8 cellular contexts compared by ENCODE assay signal in genomic region chr6:75602164-75602896, GRCh38. TPM values are rescaled to one million over a fixed set of nuclear protein-coding genes. Genes with fewer than 3 reads are reported as not detected.
DNase-seq lines count a peak whose midpoint lies in the region; ATAC-seq, FAIRE-seq and TF ChIP-seq lines count a peak whose summit lies in the region.

No MANE protein-coding gene starts in this region.

- FAIRE-seq in urothelium cell line (lab: Jason Lieb, UNC), result no peak

- H3K27me3 ChIP-seq in psoas muscle (ENCODE audit: insufficient read depth in 3 of 3, low read length in 2 of 3), result no peaks in the 10 kb centered on the region

- WGBS in psoas muscle, 3 donors, result 0 to 1% (median 1%) methylated on average over 48 to 75 of the region's 75 CpGs

- H3K27ac ChIP-seq in RWPE1 (peak overlapping the region; percentile 93), psoas muscle (peak overlapping the region; percentile 98)

- H3K27ac Mint-ChIP-seq in activated naive CD4-positive, alpha-beta T cell treated with anti-CD3 and anti-CD28 coated beads, Interleukin-2, amount 10 ng/mL, durations not matched to agents 7 days and 5 days, result peak overlapping the region; percentile 96

- POLR2A ChIA-PET in RWPE1 (lab: Yijun Ruan, JAX; ENCODE audit: low non-redundant PET), result no interaction called here

- H3K4me1 Mint-ChIP-seq in activated naive CD4-positive, alpha-beta T cell treated with anti-CD3 and anti-CD28 coated beads, Interleukin-2, amount 10 ng/mL, durations not matched to agents 7 days and 5 days, result peaks cover 52% of the 10 kb centered on the region

- peaks cover 20% of the 10 kb centered on the region for H3K36me3 Mint-ChIP-seq in activated naive CD4-positive, alpha-beta T cell treated with anti-CD3 and anti-CD28 coated beads, Interleukin-2, amount 10 ng/mL, durations not matched to agents 7 days and 5 days

- TF ChIP-seq CTCF in RWPE1 (conservative IDR thresholded peaks at IDR 0.05; ENCODE audit: low read depth) (no peak), psoas muscle (IDR thresholded peaks at IDR 0.05) (no peak)

- peak overlapping the region; percentile 76 for H3K4me3 ChIP-seq in psoas muscle

- H3K4me1 ChIP-seq in psoas muscle, result peaks cover 25% of the 10 kb centered on the region

- H3K9me3 ChIP-seq in psoas muscle, result no peaks in the 10 kb centered on the region

- H3K4me3 Mint-ChIP-seq in activated naive CD4-positive, alpha-beta T cell treated with anti-CD3 and anti-CD28 coated beads, Interleukin-2, amount 10 ng/mL, durations not matched to agents 7 days and 5 days, result peak overlapping the region; percentile 97

- ATAC-seq in GM19324 (IDR thresholded peaks at IDR 0.05; ENCODE audit: low FRiP score, unreplicated experiment) (peak; percentile 48), HG03439 (IDR thresholded peaks at IDR 0.05; ENCODE audit: unreplicated experiment) (peak; percentile 40), psoas muscle (peak; percentile 73 to 82 (median 74))

- CTCF ChIA-PET in RWPE1 (lab: Yijun Ruan, JAX), result no interaction called here
- CTCF ChIA-PET in activated naive CD4-positive, alpha-beta T cell treated with anti-CD3 and anti-CD28 coated beads, Interleukin-2, amount 10 ng/mL, durations not matched to agents 7 days and 5 days (lab: Charles Lee), result interaction anchor here (1.2 kb wide), 1 partner anchor 11 kb away, joined by 5 read pairs; no protein-coding TSS in a partner anchor

- H3K36me3 ChIP-seq in psoas muscle (ENCODE audit: insufficient read depth in 1 of 2, low read depth in 1 of 2), result no peaks in the 10 kb centered on the region

- H3K27me3 Mint-ChIP-seq in activated naive CD4-positive, alpha-beta T cell treated with anti-CD3 and anti-CD28 coated beads, Interleukin-2, amount 10 ng/mL, durations not matched to agents 7 days and 5 days, result no peaks in the 10 kb centered on the region

- DNase-seq in CD1c-positive myeloid dendritic cell (ENCODE audit: extremely low spot score), result peak; percentile 92
- DNase-seq in RWPE1 (ENCODE audit: low spot score), result peak; percentile 13
- DNase-seq in activated naive CD4-positive, alpha-beta T cell treated with anti-CD3 and anti-CD28 coated beads, Interleukin-2, amount 10 ng/mL, durations not matched to agents 7 days and 5 days, result peak; percentile 68
- DNase-seq in cardiac septum (ENCODE audit: low spot score), result peak; percentile 80
- peak; percentile 53 to 72 for DNase-seq in psoas muscle
- DNase-seq in urothelium cell line (ENCODE audit: low spot score), result peak; percentile 39

- intact Hi-C loops in cardiac septum (cut with DNase I) (loop anchor here (5.0 kb wide), 2 partner anchors 145 to 320 kb away; partner anchors contain the start of genes MYO6 and TMEM30A), psoas muscle (cut with DNase I) (loop anchor here in 1 of 2 donors (10.0 kb wide), 2 partner anchors 228 to 318 kb away; partner anchors contain the start of gene TMEM30A)

- H3K9me3 Mint-ChIP-seq in activated naive CD4-positive, alpha-beta T cell treated with anti-CD3 and anti-CD28 coated beads, Interleukin-2, amount 10 ng/mL, durations not matched to agents 7 days and 5 days, result no peaks in the 10 kb centered on the region

RNA-seq across cellular contexts. Expression of gene SENP6, which starts 0.7 kb away (rescaled TPM):
- total RNA-seq in cardiac septum (68.0 TPM), psoas muscle (10 to 100 TPM; 51.5 to 69.5 (median 63.8) TPM)
- 10 to 100 TPM; 17.6 to 44.8 (median 19.2) TPM for polyA plus RNA-seq in psoas muscle

Comparison
In these comparisons a context has a peak if more than half of its experiments do, and no peak if none do; other contexts are left out.
1. Peak in every context shown above with its lines: DNase-seq, ATAC-seq, H3K4me3 ChIP-seq and H3K27ac ChIP-seq.
2. DNase-seq: peak in every context shown above with its lines; median percentile 92 in CD1c-positive myeloid dendritic cell; 80 in cardiac septum; 68 in activated naive CD4-positive, alpha-beta T cell treated with anti-CD3 and anti-CD28 coated beads, Interleukin-2, amount 10 ng/mL, durations not matched to agents 7 days and 5 days; 62 in psoas muscle; 39 in urothelium cell line; 13 in RWPE1.